Comparison of ENCODE assay signal across 8 cellular contexts in genomic region chr4:53012738-53013137, GRCh38.
DNase-seq lines count a peak whose midpoint lies in the region; ATAC-seq, FAIRE-seq and TF ChIP-seq lines count a peak whose summit lies in the region.

No MANE protein-coding gene starts in this region.

- H2AK5ac ChIP-seq in mesendoderm (ENCODE audit: low read length): no peak overlapping the region

- H4K8ac ChIP-seq in mesendoderm (ENCODE audit: low read depth, low read length): no peak overlapping the region

- BruUV-seq in OCI-LY7 (replicated peaks; lab: Mats Ljungman, UMichigan): no TSS peak

- H3K18ac ChIP-seq in mesendoderm (ENCODE audit: low read length): no peak overlapping the region

- no peak overlapping the region for H2BK5ac ChIP-seq in mesendoderm (ENCODE audit: low read length)

- H3K27ac ChIP-seq in mesendoderm (ENCODE audit: low read depth, low read length): no peak overlapping the region
- no peak overlapping the region for H3K27ac ChIP-seq in kidney (ENCODE audit: low read depth in 2 of 2, low read length in 2 of 2)
- no peak overlapping the region for H3K27ac ChIP-seq in OCI-LY7 (ENCODE audit: low read depth, low read length, poor library complexity, severe bottlenecking)

- no peak for TF ChIP-seq CTCF in NB4 (IDR thresholded peaks at IDR 0.05; ENCODE audit: low read depth, low read length)
- TF ChIP-seq CTCF in kidney (IDR thresholded peaks at IDR 0.05; ENCODE audit: borderline replicate concordance, extremely low read depth, insufficient read depth): no peak
- TF ChIP-seq CTCF in OCI-LY7 (conservative IDR thresholded peaks at IDR 0.05; ENCODE audit: low read length): no peak

- no peaks in the 10 kb centered on the region for H3K79me1 ChIP-seq in mesendoderm (ENCODE audit: low read length)

- H3K27me3 ChIP-seq in mesendoderm (ENCODE audit: insufficient read depth, low read length, poor library complexity): no peaks in the 10 kb centered on the region

- DNase-seq in Daoy (ENCODE audit: low read depth): peak; percentile 10
- peak; percentile 24 for DNase-seq in NB4 (ENCODE audit: low read depth)
- DNase-seq in fibroblast of the conjunctiva (ENCODE audit: low read depth): peak; percentile 49
- DNase-seq in mesendoderm: no peak
- DNase-seq in RKO (ENCODE audit: low spot score): no peak
- DNase-seq in kidney: no peak
- DNase-seq in OCI-LY7 (ENCODE audit: low spot score): no peak

- no peaks in the 10 kb centered on the region for H3K4me1 ChIP-seq in mesendoderm (ENCODE audit: control insufficient read depth, low read depth, low read length)
- peaks cover 9 to 28% of the 10 kb centered on the region in 2 donors for H3K4me1 ChIP-seq in kidney (ENCODE audit: control insufficient read depth in 1 of 2, insufficient read depth in 1 of 2, low read depth in 1 of 2, low read length in 2 of 2)
- no peaks in the 10 kb centered on the region for H3K4me1 ChIP-seq in OCI-LY7 (ENCODE audit: insufficient read depth, low read length, poor library complexity, severe bottlenecking)

- TF ChIP-seq POLR2A in NB4 (IDR thresholded peaks at IDR 0.05; ENCODE audit: extremely low read depth, insufficient read length): no peak

- no peak for FAIRE-seq in kidney (lab: Jason Lieb, UNC)

- H3K36me3 ChIP-seq in mesendoderm (ENCODE audit: control insufficient read depth, insufficient read depth, low read length) (no peaks in the 10 kb centered on the region), kidney (ENCODE audit: control insufficient read depth in 1 of 2, insufficient read depth in 2 of 2, low read length in 2 of 2) (no peaks in the 10 kb centered on the region), OCI-LY7 (ENCODE audit: insufficient read depth, low read length) (no peaks in the 10 kb centered on the region)

- H3K9ac ChIP-seq in mesendoderm (ENCODE audit: low read length) (no peak overlapping the region), kidney (ENCODE audit: low read length in 2 of 2) (no peak overlapping the region)

- H3K4ac ChIP-seq in mesendoderm (ENCODE audit: low read depth, low read length): no peak overlapping the region

- intact Hi-C loops in kidney (cut with DNase I) (no loop called here), OCI-LY7 (cut with micrococcal nuclease; ENCODE audit: unreplicated experiment) (loop anchor here (10.0 kb wide), 1 partner anchor 1222 kb away; no protein-coding TSS in a partner anchor)

- no peak overlapping the region for H3K56ac ChIP-seq in mesendoderm (ENCODE audit: low read length)

- no peaks in the 10 kb centered on the region for H4K20me1 ChIP-seq in OCI-LY7 (ENCODE audit: insufficient read depth, low read length)

- H2AFZ ChIP-seq in OCI-LY7 (ENCODE audit: low read length): no peak overlapping the region

- H3K9me2 ChIP-seq in OCI-LY7 (ENCODE audit: insufficient read depth, low read length): no peaks in the 10 kb centered on the region

- no CpG with 5 or more reads among the region's 1 CpG for WGBS in mesendoderm (ENCODE audit: extremely low coverage, insufficient coverage, low lambda C conversion rate)

- ATAC-seq in GM21423 (IDR thresholded peaks at IDR 0.05; ENCODE audit: unreplicated experiment): peak; percentile 82

- POLR2A ChIA-PET in OCI-LY7 (lab: Charles Lee): interaction anchor here (0.6 kb wide), 1 partner anchor 446 kb away, joined by 3 read pairs; no protein-coding TSS in a partner anchor

- H2BK120ac ChIP-seq in mesendoderm (ENCODE audit: low read depth, low read length): no peak overlapping the region

- no peak overlapping the region for H3K4me3 ChIP-seq in NB4 (ENCODE audit: low read depth, low read length)
- no peak overlapping the region for H3K4me3 ChIP-seq in mesendoderm (ENCODE audit: low read length)
- no peak overlapping the region for H3K4me3 ChIP-seq in kidney (ENCODE audit: low read length in 2 of 2)
- no peak overlapping the region for H3K4me3 ChIP-seq in OCI-LY7 (ENCODE audit: low read depth, low read length, poor library complexity, severe bottlenecking)

- no peak overlapping the region for H4K5ac ChIP-seq in mesendoderm (ENCODE audit: low read length)

- CTCF ChIA-PET in OCI-LY7 (lab: Charles Lee; ENCODE audit: unreplicated experiment): interaction anchor here (0.8 kb wide), 1 partner anchor 11 kb away, joined by 3 read pairs; no protein-coding TSS in a partner anchor

- H3K9me3 ChIP-seq in kidney (ENCODE audit: control insufficient read depth in 1 of 2, low read length in 2 of 2) (no peaks in the 10 kb centered on the region), OCI-LY7 (ENCODE audit: low read length) (no peaks in the 10 kb centered on the region)

- H3K79me2 ChIP-seq in mesendoderm (ENCODE audit: control insufficient read depth, insufficient read depth, low read length): no peaks in the 10 kb centered on the region
- no peaks in the 10 kb centered on the region for H3K79me2 ChIP-seq in OCI-LY7 (ENCODE audit: insufficient read depth, low read depth, low read length)

- no peak overlapping the region for H2BK15ac ChIP-seq in mesendoderm (replicated peaks; ENCODE audit: low read depth)

- no peak overlapping the region for H3K23ac ChIP-seq in mesendoderm (ENCODE audit: low read length)

- H3K4me2 ChIP-seq in mesendoderm (ENCODE audit: low read length) (no peak overlapping the region), OCI-LY7 (ENCODE audit: low read length) (no peak overlapping the region)

Comparison
In these comparisons a context has a peak if more than half of its experiments do, and no peak if none do; other contexts are left out.
1. DNase-seq: peak in Daoy (single experiment), NB4 (single experiment) and fibroblast of the conjunctiva (single experiment); none in mesendoderm (single experiment), RKO (single experiment), kidney (single experiment) and OCI-LY7 (single experiment).